8 cellular contexts compared by ENCODE assay signal in the genomic region with DNA sequence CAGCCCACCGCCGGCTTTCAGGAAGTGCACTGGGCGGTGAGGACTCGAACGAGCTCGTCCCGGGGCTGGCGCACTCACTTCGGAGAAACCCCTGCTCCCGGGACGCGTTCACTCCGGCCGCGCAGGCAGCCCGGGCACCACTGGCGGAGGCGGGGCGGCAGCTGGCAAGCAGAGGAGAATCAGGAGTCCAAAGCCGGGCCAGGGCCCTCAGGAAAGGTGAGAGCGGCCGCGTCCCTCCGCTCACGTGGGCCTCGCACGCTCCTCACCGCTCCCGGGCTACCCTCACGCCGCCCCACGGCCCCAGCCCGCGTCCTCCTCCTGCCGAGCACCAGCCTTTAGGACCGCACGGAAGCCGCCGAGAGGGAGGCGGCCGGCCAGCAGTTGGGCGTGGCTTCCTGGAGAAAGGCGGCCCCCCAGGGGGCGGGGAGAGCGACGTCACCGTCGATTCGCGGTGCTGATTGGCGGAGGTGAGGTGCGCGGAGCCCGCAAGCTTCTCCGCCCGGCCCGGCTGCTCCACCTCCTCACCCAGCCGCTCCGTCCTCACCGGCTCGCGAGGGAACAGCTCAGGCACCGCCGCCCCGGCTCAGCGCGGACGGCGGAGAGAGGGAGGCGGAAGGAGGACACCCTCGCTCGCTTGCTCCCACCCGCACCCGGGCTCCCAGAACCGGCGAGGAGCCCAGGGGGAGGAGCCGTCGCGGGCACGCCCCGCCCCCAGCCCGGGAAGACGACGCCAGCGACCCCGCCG. TPM values are rescaled to one million over a fixed set of nuclear protein-coding genes. Genes with fewer than 3 reads are reported as not detected.
DNase-seq lines count a peak whose midpoint lies in the region; TF ChIP-seq lines count a peak whose summit lies in the region.

A gene (plus strand): TSS at position 516 of the 745 bp plus-strand sequence. CDS start 400 bp downstream, outside the sequence.

- no peaks in the 10 kb centered on the region for H3K9me3 ChIP-seq in effector memory CD4-positive, alpha-beta T cell (ENCODE audit: control insufficient read depth, low read length)

- no peaks in the 10 kb centered on the region for H3K36me3 ChIP-seq in effector memory CD4-positive, alpha-beta T cell (ENCODE audit: control insufficient read depth, insufficient read depth, low read length)

- DNase-seq in CMK (ENCODE audit: low read depth) = peak; percentile 68
- DNase-seq in GM20000 (ENCODE audit: low spot score) = peak; percentile 98
- peak; percentile 93 for DNase-seq in HT-29 (ENCODE audit: low spot score)
- peak; percentile 94 to 97 for DNase-seq in NOMO-1 (lab: John Stamatoyannopoulos, UW; ENCODE audit: unreplicated experiment in 2 of 2)
- peak; percentile 95 to 96 (median 96) for DNase-seq in effector memory CD4-positive, alpha-beta T cell
- DNase-seq in medulla oblongata (ENCODE audit: extremely low spot score) = peak; percentile 99
- DNase-seq in stimulated activated CD8-positive, alpha-beta memory T cell treated with anti-CD3 and anti-CD28 coated beads, Interleukin-12 subunit alpha, Interleukin-12 subunit beta, amount 100 ng/mL, for 1 hour (ENCODE audit: low read depth) = peak; percentile 97

- H3K27me3 ChIP-seq in effector memory CD4-positive, alpha-beta T cell (replicated peaks; ENCODE audit: control insufficient read depth, insufficient read depth, low read length, poor library complexity, severe bottlenecking) = no peaks in the 10 kb centered on the region

- POLR2A ChIA-PET in activated CD8-positive, alpha-beta memory T cell treated with anti-CD3 and anti-CD28 coated beads for 36 hours (lab: Charles Lee) = interaction anchor here (0.7 to 1.9 kb wide), 5 partner anchors 10 to 102 kb away, joined by 3 to 16 read pairs (median 6); no protein-coding TSS in a partner anchor

- H3K27ac ChIP-seq in effector memory CD4-positive, alpha-beta T cell (ENCODE audit: insufficient read depth, low read length, poor library complexity, severe bottlenecking) = peak within 1 kb of the TSS; percentile 93

- TF ChIP-seq CTCF in GM20000 (IDR thresholded peaks at IDR 0.05; ENCODE audit: extremely low read depth, missing control alignments) = no peak

- H3K4me1 ChIP-seq in effector memory CD4-positive, alpha-beta T cell (ENCODE audit: control insufficient read depth, insufficient read depth, low read length, poor library complexity, severe bottlenecking) = peaks cover 19% of the 10 kb centered on the region

- CTCF ChIA-PET in activated CD8-positive, alpha-beta memory T cell treated with anti-CD3 and anti-CD28 coated beads for 36 hours (lab: Charles Lee) = interaction anchor here (1.1 kb wide), 1 partner anchor 77 kb away, joined by 4 read pairs; no protein-coding TSS in a partner anchor

- H3K4me3 ChIP-seq in effector memory CD4-positive, alpha-beta T cell (ENCODE audit: insufficient read depth, low read depth, low read length, poor library complexity, severe bottlenecking) = peak within 1 kb of the TSS; percentile 98

RNA-seq across cellular contexts. Expression of the gene that starts here (rescaled TPM):
- total RNA-seq in HT-29 (2014; rRNA removed; shearing (Covaris generic)) = 19.7 and 20.3 TPM in 2 replicates
- 10 to 100 TPM; 32.6 to 32.8 TPM for total RNA-seq in activated CD8-positive, alpha-beta memory T cell treated with anti-CD3 and anti-CD28 coated beads for 36 hours

Comparison
In these comparisons a context has a peak if more than half of its experiments do, and no peak if none do; other contexts are left out.
1. Peak in every context shown above with its lines: DNase-seq, H3K4me3 ChIP-seq and H3K27ac ChIP-seq.